In the genomic region with DNA sequence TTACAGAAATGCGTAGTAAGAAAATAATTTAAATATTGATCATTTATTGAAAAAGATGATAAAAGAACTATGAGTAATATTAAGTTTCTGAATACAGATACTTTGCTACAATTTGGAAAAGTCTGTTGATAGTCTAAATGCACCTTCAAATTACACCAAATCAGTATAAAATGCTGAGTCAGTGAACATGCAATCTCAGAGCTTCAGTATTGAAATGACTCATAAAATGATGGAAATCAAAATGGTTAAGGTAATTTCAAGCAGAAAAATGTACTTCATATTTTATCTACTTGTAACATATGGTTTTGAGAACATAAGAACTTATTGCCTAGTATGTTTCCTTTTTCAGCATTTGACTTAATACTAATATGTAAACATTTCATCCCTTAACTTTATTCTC, we compare ENCODE assay signal across 2 cellular contexts.
TF ChIP-seq lines count a peak whose summit lies in the region.

No MANE protein-coding gene starts in this region.

TF ChIP-seq in HepG2, 621 proteins besides CTCF, POLR2A, EP300 and RAD21 (continued from another document):
- TF ChIP-seq MTERF4 (CRISPR knock-in tag; IDR thresholded peaks at IDR 0.05) = no peak
- peak; percentile 90 for TF ChIP-seq MAFF (IDR thresholded peaks at IDR 0.05; ENCODE audit: low read depth, low read length)

TF ChIP-seq in K562, 482 proteins besides CTCF, POLR2A, EP300 and RAD21 (continued from another document and continues in another):
- TF ChIP-seq BRD9 (IDR thresholded peaks at IDR 0.05; ENCODE audit: low read depth, partially characterized antibody) (no peak), KLF6 (CRISPR knock-in tag; IDR thresholded peaks at IDR 0.05; ENCODE audit: borderline replicate concordance) (no peak), SMAD2 (IDR thresholded peaks at IDR 0.05; ENCODE audit: low read depth, low read length) (no peak), CBX2 (IDR thresholded peaks at IDR 0.05; ENCODE audit: insufficient read depth, low read length, poor library complexity, severe bottlenecking) (no peak), SMARCA5 (IDR thresholded peaks at IDR 0.05) (no peak), JUNB (CRISPR knock-in tag; conservative IDR thresholded peaks at IDR 0.05) (no peak), SRF (CRISPR knock-in tag; IDR thresholded peaks at IDR 0.05) (no peak), RBM14 (IDR thresholded peaks at IDR 0.05; ENCODE audit: borderline replicate concordance, insufficient read depth, low read depth, low read length) (no peak), CBFA2T3 (IDR thresholded peaks at IDR 0.05) (0 out of 2 replicates have a peak, but pooled peaks have one; percentile 23), ZBTB26 (CRISPR knock-in tag; IDR thresholded peaks at IDR 0.05) (no peak), ZNF79 (CRISPR knock-in tag; IDR thresholded peaks at IDR 0.05; ENCODE audit: low read depth) (no peak), HCFC1 (IDR thresholded peaks at IDR 0.05; ENCODE audit: low read depth, low read length) (no peak), RBM25 (IDR thresholded peaks at IDR 0.05; ENCODE audit: low read depth, low read length, severe bottlenecking) (no peak), PCBP2 (IDR thresholded peaks at IDR 0.05; ENCODE audit: low read depth, low read length, poor library complexity, severe bottlenecking) (no peak), GTF2E2 (tag; IDR thresholded peaks at IDR 0.05) (no peak), ZBTB8A (IDR thresholded peaks at IDR 0.05; ENCODE audit: partially characterized antibody) (no peak), HDAC1 (IDR thresholded peaks at IDR 0.05) (no peak), ZNF644 (tag; IDR thresholded peaks at IDR 0.05; ENCODE audit: low read depth) (no peak), MAFG (tag; conservative IDR thresholded peaks at IDR 0.05) (peak; percentile 93), FOSL1 (tag; conservative IDR thresholded peaks at IDR 0.05) (peak; percentile 74), KLF10 (CRISPR knock-in tag; IDR thresholded peaks at IDR 0.05) (no peak), FOXA1 (IDR thresholded peaks at IDR 0.05; ENCODE audit: borderline replicate concordance) (no peak), ZNF274 (IDR thresholded peaks at IDR 0.05; ENCODE audit: borderline replicate concordance, low read depth, low read length) (no peak), DMBX1 (CRISPR knock-in tag; IDR thresholded peaks at IDR 0.05; ENCODE audit: borderline replicate concordance) (no peak), E2F4 (CRISPR knock-in tag; IDR thresholded peaks at IDR 0.05; ENCODE audit: low read depth) (no peak), KDM1A (IDR thresholded peaks at IDR 0.05) (peak; percentile 45 to 51; a peak in 2 of 4 replicates), JUND (IDR thresholded peaks at IDR 0.05; ENCODE audit: borderline replicate concordance, low read depth, low read length) (0 out of 2 replicates have a peak, but pooled peaks have one; percentile 8), JUND (tag; IDR thresholded peaks at IDR 0.05; ENCODE audit: borderline replicate concordance, low read depth, low read length) (no peak), SMAD1 (IDR thresholded peaks at IDR 0.05; ENCODE audit: low read depth, low read length, partially characterized antibody) (no peak), MCM3 (IDR thresholded peaks at IDR 0.05) (no peak), KLF16 (IDR thresholded peaks at IDR 0.05) (no peak), C11orf30 (IDR thresholded peaks at IDR 0.05; ENCODE audit: low read depth) (peak; percentile 87), HEY1 (CRISPR knock-in tag; IDR thresholded peaks at IDR 0.05; ENCODE audit: borderline replicate concordance) (no peak), RCOR1 (IDR thresholded peaks at IDR 0.05; ENCODE audit: borderline replicate concordance in 1 of 2, low read depth in 2 of 2, low read length in 2 of 2) (peak in 1 of 2 experiments; percentile 38; a peak in 1 of 4 replicates), ZC3H4 (CRISPR knock-in tag; IDR thresholded peaks at IDR 0.05; ENCODE audit: borderline replicate concordance) (no peak), RFX1 (IDR thresholded peaks at IDR 0.05) (no peak), YBX1 (IDR thresholded peaks at IDR 0.05) (no peak), CSDE1 (IDR thresholded peaks at IDR 0.05) (no peak), ZNF133 (CRISPR knock-in tag; IDR thresholded peaks at IDR 0.05) (no peak), WHSC1 (IDR thresholded peaks at IDR 0.05; ENCODE audit: low read length) (no peak), MEIS2 (IDR thresholded peaks at IDR 0.05; ENCODE audit: partially characterized antibody) (no peak), BCLAF1 (IDR thresholded peaks at IDR 0.05; ENCODE audit: borderline replicate concordance in 1 of 2, control insufficient read depth in 1 of 2, low read depth in 2 of 2, low read length in 1 of 2) (no peak), RBBP5 (IDR thresholded peaks at IDR 0.05; ENCODE audit: borderline replicate concordance, insufficient read depth, low read length, poor library complexity, severe bottlenecking) (no peak), BHLHE40 (IDR thresholded peaks at IDR 0.05; ENCODE audit: low read length) (no peak), ZNF239 (CRISPR knock-in tag; IDR thresholded peaks at IDR 0.05) (no peak), RAD51 (IDR thresholded peaks at IDR 0.05; ENCODE audit: borderline replicate concordance, low read depth) (no peak), ZNF232 (CRISPR knock-in tag; IDR thresholded peaks at IDR 0.05) (no peak), PHB2 (IDR thresholded peaks at IDR 0.05; ENCODE audit: low read depth) (no peak), BCL6 (CRISPR knock-in tag; IDR thresholded peaks at IDR 0.05) (no peak), MAFF (IDR thresholded peaks at IDR 0.05; ENCODE audit: low read length) (peak; percentile 87), ATF3 (IDR thresholded peaks at IDR 0.05) (peak; percentile 35), ATF3 (CRISPR knock-in tag; conservative IDR thresholded peaks at IDR 0.05) (no peak), RREB1 (CRISPR knock-in tag; IDR thresholded peaks at IDR 0.05) (no peak)
- TF ChIP-seq, protein P1, sequence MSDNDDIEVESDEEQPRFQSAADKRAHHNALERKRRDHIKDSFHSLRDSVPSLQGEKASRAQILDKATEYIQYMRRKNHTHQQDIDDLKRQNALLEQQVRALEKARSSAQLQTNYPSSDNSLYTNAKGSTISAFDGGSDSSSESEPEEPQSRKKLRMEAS (CRISPR knock-in tag; IDR thresholded peaks at IDR 0.05) = no peak
- TF ChIP-seq, protein P2, sequence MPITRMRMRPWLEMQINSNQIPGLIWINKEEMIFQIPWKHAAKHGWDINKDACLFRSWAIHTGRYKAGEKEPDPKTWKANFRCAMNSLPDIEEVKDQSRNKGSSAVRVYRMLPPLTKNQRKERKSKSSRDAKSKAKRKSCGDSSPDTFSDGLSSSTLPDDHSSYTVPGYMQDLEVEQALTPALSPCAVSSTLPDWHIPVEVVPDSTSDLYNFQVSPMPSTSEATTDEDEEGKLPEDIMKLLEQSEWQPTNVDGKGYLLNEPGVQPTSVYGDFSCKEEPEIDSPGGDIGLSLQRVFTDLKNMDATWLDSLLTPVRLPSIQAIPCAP (CRISPR knock-in tag; IDR thresholded peaks at IDR 0.05; ENCODE audit: borderline replicate concordance) = no peak
- TF ChIP-seq, protein P3, sequence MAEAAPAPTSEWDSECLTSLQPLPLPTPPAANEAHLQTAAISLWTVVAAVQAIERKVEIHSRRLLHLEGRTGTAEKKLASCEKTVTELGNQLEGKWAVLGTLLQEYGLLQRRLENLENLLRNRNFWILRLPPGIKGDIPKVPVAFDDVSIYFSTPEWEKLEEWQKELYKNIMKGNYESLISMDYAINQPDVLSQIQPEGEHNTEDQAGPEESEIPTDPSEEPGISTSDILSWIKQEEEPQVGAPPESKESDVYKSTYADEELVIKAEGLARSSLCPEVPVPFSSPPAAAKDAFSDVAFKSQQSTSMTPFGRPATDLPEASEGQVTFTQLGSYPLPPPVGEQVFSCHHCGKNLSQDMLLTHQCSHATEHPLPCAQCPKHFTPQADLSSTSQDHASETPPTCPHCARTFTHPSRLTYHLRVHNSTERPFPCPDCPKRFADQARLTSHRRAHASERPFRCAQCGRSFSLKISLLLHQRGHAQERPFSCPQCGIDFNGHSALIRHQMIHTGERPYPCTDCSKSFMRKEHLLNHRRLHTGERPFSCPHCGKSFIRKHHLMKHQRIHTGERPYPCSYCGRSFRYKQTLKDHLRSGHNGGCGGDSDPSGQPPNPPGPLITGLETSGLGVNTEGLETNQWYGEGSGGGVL (CRISPR knock-in tag; IDR thresholded peaks at IDR 0.05) = no peak
